In the genomic region with DNA sequence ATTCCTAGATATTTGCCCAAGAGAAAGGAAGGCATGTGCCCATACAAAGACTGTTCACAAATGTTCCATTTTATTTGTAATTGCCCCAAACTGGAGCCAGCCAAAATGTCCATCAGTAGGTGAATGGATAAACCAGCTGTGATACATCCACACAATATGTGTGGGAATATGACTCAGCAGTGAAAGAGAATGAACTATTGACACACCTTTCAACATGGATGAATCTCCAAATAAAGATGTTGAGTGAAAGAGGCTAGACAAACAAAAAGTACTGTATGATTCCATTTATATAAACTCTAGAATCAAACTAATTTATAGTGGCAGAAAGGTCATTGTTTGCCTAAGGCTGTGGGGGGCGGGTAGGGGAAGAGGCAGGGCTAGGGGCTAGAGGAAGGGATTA, we compare ENCODE assay signal across 15 cellular contexts. TPM values are rescaled to one million over a fixed set of nuclear protein-coding genes. Genes with fewer than 3 reads are reported as not detected.
A peak's percentile ranks its signal among the peaks of the same experiment; 100 is the strongest.
DNase-seq lines count a peak whose midpoint lies in the region; ATAC-seq, FAIRE-seq and TF ChIP-seq lines count a peak whose summit lies in the region.
"Had no signal": no experiment of that assay in that cellular context is flagged by ENCODE, and none has a peak within 500 bp of the region (broad histone marks: within the 10 kb centered on the region; RNA-seq: fewer than 3 reads in every experiment).

No MANE protein-coding gene starts in this region.

- H3K27me3 ChIP-seq in bronchial epithelial cell (ENCODE audit: control insufficient read depth, insufficient read depth, low read length) (no peaks in the 10 kb centered on the region), neural cell (ENCODE audit: insufficient read depth, low read depth, low read length) (no peaks in the 10 kb centered on the region)
- H3K27me3 ChIP-seq: SJCRH30 had no signal

- H3K9me3 Mint-ChIP-seq in activated T-cell treated with anti-CD3 and anti-CD28 coated beads, Interleukin-2, amount 50 U/mL, for 24 hours: no peaks in the 10 kb centered on the region

- H3K79me2 ChIP-seq in neural cell (replicated peaks; ENCODE audit: insufficient read depth, low read length): peaks cover 86% of the 10 kb centered on the region

- no peaks in the 10 kb centered on the region for H3K9me2 ChIP-seq in neural cell (ENCODE audit: insufficient read depth, low read length)

- H3K9me3 ChIP-seq in neural cell (ENCODE audit: low read length): no peaks in the 10 kb centered on the region
- H3K9me3 ChIP-seq: SJCRH30 had no signal

- DNase-seq in DMS153 (lab: John Stamatoyannopoulos, UW) (peak; percentile 76), NCI-H146 treated with DMSO at 0.1 percent for 48 hours (lab: John Stamatoyannopoulos, UW; ENCODE audit: unreplicated experiment) (peak; percentile 88), bronchial epithelial cell (ENCODE audit: low read depth) (peak; percentile 89), SW480 (ENCODE audit: low spot score) (no peak)
- DNase-seq in activated T-cell treated with anti-CD3 and anti-CD28 coated beads, Interleukin-2, amount 50 U/mL, for 24 hours: no peak
- DNase-seq: activated effector memory CD4-positive, alpha-beta T cell treated with Interleukin-2 at 50 U/mL for 16 hours; effector CD4-positive, alpha-beta T cell; kidney; NCI-H1417 treated with DMSO at 0.1 percent for 48 hours; SJCRH30; stimulated activated CD8-positive, alpha-beta memory T cell treated with anti-CD3 and anti-CD28 coated beads, Interleukin-4, amount 100 ng/mL, for 48 hours had no signal

- H3K27me3 Mint-ChIP-seq in activated T-cell treated with anti-CD3 and anti-CD28 coated beads, Interleukin-2, amount 50 U/mL, for 24 hours: no peaks in the 10 kb centered on the region

- no peak for TF ChIP-seq CTCF in bronchial epithelial cell (IDR thresholded peaks at IDR 0.05; ENCODE audit: insufficient read depth, low read length, severe bottlenecking)
- TF ChIP-seq CTCF in neural cell (IDR thresholded peaks at IDR 0.05; ENCODE audit: poor library complexity, severe bottlenecking): no peak

- no peaks in the 10 kb centered on the region for H4K20me1 ChIP-seq in neural cell (ENCODE audit: insufficient read depth)

- FAIRE-seq in bronchial epithelial cell (lab: Jason Lieb, UNC): no peak
- FAIRE-seq: H1, kidney had no signal

- H3K9ac ChIP-seq in neural cell (ENCODE audit: low read length): no peak overlapping the region

- H3K27ac Mint-ChIP-seq in activated T-cell treated with anti-CD3 and anti-CD28 coated beads, Interleukin-2, amount 50 U/mL, for 24 hours: no peak overlapping the region

- H3K36me3 ChIP-seq in bronchial epithelial cell (ENCODE audit: control insufficient read depth, insufficient read depth, low read length) (peaks cover 23% of the 10 kb centered on the region), neural cell (ENCODE audit: insufficient read depth, low read length) (peaks cover 10% of the 10 kb centered on the region)

- no peaks in the 10 kb centered on the region for H3F3A ChIP-seq in neural cell (ENCODE audit: insufficient read depth, low read length, poor library complexity, severe bottlenecking)

- no peak overlapping the region for H3K27ac ChIP-seq in neural cell (ENCODE audit: low read length)
- H3K27ac ChIP-seq: SJCRH30 had no signal

- H3K4me3 Mint-ChIP-seq in activated T-cell treated with anti-CD3 and anti-CD28 coated beads, Interleukin-2, amount 50 U/mL, for 24 hours: no peak overlapping the region

- no peak for ATAC-seq in GM18861 (IDR thresholded peaks at IDR 0.05; ENCODE audit: unreplicated experiment)
- no peak for ATAC-seq in esophagus mucosa

- H3K4me1 Mint-ChIP-seq in activated T-cell treated with anti-CD3 and anti-CD28 coated beads, Interleukin-2, amount 50 U/mL, for 24 hours (ENCODE audit: low read depth): peaks cover 46% of the 10 kb centered on the region

- no peak for TF ChIP-seq EP300 in neural cell (conservative IDR thresholded peaks at IDR 0.05; ENCODE audit: poor library complexity, severe bottlenecking)

- H3K4me3 ChIP-seq in bronchial epithelial cell (ENCODE audit: low read depth, low read length): no peak overlapping the region
- peak overlapping the region; percentile 21 for H3K4me3 ChIP-seq in neural cell (ENCODE audit: low read length)
- H3K4me3 ChIP-seq: SJCRH30 had no signal

- no peak for TF ChIP-seq RAD21 in neural cell (conservative IDR thresholded peaks at IDR 0.05)

- H3K36me3 Mint-ChIP-seq in activated T-cell treated with anti-CD3 and anti-CD28 coated beads, Interleukin-2, amount 50 U/mL, for 24 hours (ENCODE audit: low read depth): peaks cover 88% of the 10 kb centered on the region

- no peak overlapping the region for H2AFZ ChIP-seq in neural cell (ENCODE audit: low read depth, low read length)

- no peak overlapping the region for H3K4me2 ChIP-seq in neural cell (ENCODE audit: low read length)

TF ChIP-seq in neural cell, 6 proteins besides CTCF, POLR2A, EP300 and RAD21:
- no peak for TF ChIP-seq MXI1 (conservative IDR thresholded peaks at IDR 0.05; ENCODE audit: poor library complexity, severe bottlenecking)
- no peak for TF ChIP-seq SMC3 (conservative IDR thresholded peaks at IDR 0.05; ENCODE audit: poor library complexity)
- TF ChIP-seq, protein P1, sequence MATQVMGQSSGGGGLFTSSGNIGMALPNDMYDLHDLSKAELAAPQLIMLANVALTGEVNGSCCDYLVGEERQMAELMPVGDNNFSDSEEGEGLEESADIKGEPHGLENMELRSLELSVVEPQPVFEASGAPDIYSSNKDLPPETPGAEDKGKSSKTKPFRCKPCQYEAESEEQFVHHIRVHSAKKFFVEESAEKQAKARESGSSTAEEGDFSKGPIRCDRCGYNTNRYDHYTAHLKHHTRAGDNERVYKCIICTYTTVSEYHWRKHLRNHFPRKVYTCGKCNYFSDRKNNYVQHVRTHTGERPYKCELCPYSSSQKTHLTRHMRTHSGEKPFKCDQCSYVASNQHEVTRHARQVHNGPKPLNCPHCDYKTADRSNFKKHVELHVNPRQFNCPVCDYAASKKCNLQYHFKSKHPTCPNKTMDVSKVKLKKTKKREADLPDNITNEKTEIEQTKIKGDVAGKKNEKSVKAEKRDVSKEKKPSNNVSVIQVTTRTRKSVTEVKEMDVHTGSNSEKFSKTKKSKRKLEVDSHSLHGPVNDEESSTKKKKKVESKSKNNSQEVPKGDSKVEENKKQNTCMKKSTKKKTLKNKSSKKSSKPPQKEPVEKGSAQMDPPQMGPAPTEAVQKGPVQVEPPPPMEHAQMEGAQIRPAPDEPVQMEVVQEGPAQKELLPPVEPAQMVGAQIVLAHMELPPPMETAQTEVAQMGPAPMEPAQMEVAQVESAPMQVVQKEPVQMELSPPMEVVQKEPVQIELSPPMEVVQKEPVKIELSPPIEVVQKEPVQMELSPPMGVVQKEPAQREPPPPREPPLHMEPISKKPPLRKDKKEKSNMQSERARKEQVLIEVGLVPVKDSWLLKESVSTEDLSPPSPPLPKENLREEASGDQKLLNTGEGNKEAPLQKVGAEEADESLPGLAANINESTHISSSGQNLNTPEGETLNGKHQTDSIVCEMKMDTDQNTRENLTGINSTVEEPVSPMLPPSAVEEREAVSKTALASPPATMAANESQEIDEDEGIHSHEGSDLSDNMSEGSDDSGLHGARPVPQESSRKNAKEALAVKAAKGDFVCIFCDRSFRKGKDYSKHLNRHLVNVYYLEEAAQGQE (IDR thresholded peaks at IDR 0.05; ENCODE audit: borderline replicate concordance): no peak
- TF ChIP-seq TAF1 (IDR thresholded peaks at IDR 0.05; ENCODE audit: low read depth): no peak
- no peak for TF ChIP-seq EZH2 (IDR thresholded peaks at IDR 0.05; ENCODE audit: borderline replicate concordance, insufficient read depth, low read length, poor library complexity, severe bottlenecking)
- TF ChIP-seq POLR2AphosphoS5 (IDR thresholded peaks at IDR 0.05): no peak

RNA-seq across cellular contexts. Expression of a gene that starts 4.5 kb away (rescaled TPM):
- total RNA-seq in bronchial epithelial cell: 118 and 212 TPM in 2 replicates
- 91.3 and 103 TPM in 2 replicates for polyA plus RNA-seq in neural cell
- 108 and 115 TPM in 2 replicates for polyA minus RNA-seq in neural cell
- 530 TPM for total RNA-seq in esophagus mucosa

Comparison
In these comparisons a context has a peak if more than half of its experiments do, and no peak if none do; other contexts are left out.
1. DNase-seq: peak in DMS153 (single experiment), NCI-H146 treated with DMSO at 0.1 percent for 48 hours (single experiment) and bronchial epithelial cell (single experiment); none in SW480 (single experiment) and activated T-cell treated with anti-CD3 and anti-CD28 coated beads, Interleukin-2, amount 50 U/mL, for 24 hours (single experiment).